Comparison of ENCODE assay signal across 16 cellular contexts in the genomic region with DNA sequence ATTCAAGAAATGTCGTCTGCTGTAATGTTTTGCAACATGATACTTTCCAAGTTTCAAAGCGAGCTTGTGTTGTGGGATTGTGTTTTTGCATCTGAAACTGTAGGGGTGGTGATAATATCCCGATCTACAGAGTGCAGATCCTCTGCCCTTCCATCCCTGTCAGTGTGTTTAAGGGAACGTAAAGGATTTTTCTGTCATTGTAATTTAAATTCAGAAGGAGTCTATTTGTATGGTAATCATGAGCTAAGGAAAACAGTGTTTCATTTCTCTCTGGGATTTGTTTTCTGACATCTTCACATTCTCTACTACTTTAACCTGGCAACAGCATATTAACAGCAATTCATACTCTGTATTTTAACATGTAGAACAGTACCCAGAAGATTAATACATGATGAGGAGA.
A peak's percentile ranks its signal among the peaks of the same experiment; 100 is the strongest.
DNase-seq lines count a peak whose midpoint lies in the region; ATAC-seq and TF ChIP-seq lines count a peak whose summit lies in the region.
"Had no signal": no experiment of that assay in that cellular context is flagged by ENCODE, and none has a peak within 500 bp of the region (broad histone marks: within the 10 kb centered on the region; RNA-seq: fewer than 3 reads in every experiment).

No MANE protein-coding gene starts in this region.

- no peak for TF ChIP-seq CTCF in brain (conservative IDR thresholded peaks at IDR 0.05)

- H3K4me1 ChIP-seq in HUES6 (ENCODE audit: control insufficient read depth, insufficient read depth, low read length): peaks cover 39% of the 10 kb centered on the region
- peaks cover 35% of the 10 kb centered on the region for H3K4me1 ChIP-seq in iPS-20b (ENCODE audit: insufficient read depth, low read length)
- H3K4me1 ChIP-seq: A549, BE2C had no signal

- no peak for DNase-seq in globus pallidus (ENCODE audit: low spot score)
- no peak for DNase-seq in HUDEP-2 (lab: John Stamatoyannopoulos, UW; ENCODE audit: unreplicated experiment in 76 of 76)
- DNase-seq in stimulated activated naive CD4-positive, alpha-beta T cell (lab: John Stamatoyannopoulos, UW): no peak
- DNase-seq: BE2C; CD4-positive, alpha-beta memory T cell; DMS79; GOT3 had no signal

- H3K9me3 ChIP-seq in HUES6 (ENCODE audit: control insufficient read depth, insufficient read depth, low read depth, low read length) (no peaks in the 10 kb centered on the region), iPS-20b (ENCODE audit: insufficient read depth, low read depth, low read length) (no peaks in the 10 kb centered on the region)
- H3K9me3 ChIP-seq: A549, BE2C had no signal

- H3K36me3 ChIP-seq in HUES6 (ENCODE audit: control insufficient read depth, insufficient read depth, low read length) (no peaks in the 10 kb centered on the region), iPS-20b (ENCODE audit: insufficient read depth, low read depth, low read length) (no peaks in the 10 kb centered on the region)
- H3K36me3 ChIP-seq: BE2C had no signal

- H3K9ac ChIP-seq in HUES6 (ENCODE audit: low read length) (no peak overlapping the region), iPS-20b (ENCODE audit: low read depth, low read length) (no peak overlapping the region)

- ATAC-seq in HG03571 (IDR thresholded peaks at IDR 0.05; ENCODE audit: unreplicated experiment): no peak
- ATAC-seq: A549, GM12878, HCT116, K562 had no signal

- no peaks in the 10 kb centered on the region for H3K9me3 Mint-ChIP-seq in brain

- H3K27ac Mint-ChIP-seq in brain: peak overlapping the region in 3 of 5 experiments; percentile 28 to 82 (median 33)
- H3K27ac Mint-ChIP-seq: CD4-positive, alpha-beta memory T cell had no signal

- peak overlapping the region in 4 of 5 experiments; percentile 10 to 53 (median 23) for H3K4me3 Mint-ChIP-seq in brain
- H3K4me3 Mint-ChIP-seq: CD4-positive, alpha-beta memory T cell had no signal

- 0 out of 2 replicates have a peak overlapping the region, but pooled peaks have one; percentile 12 for H3K4me3 ChIP-seq in HUES6 (ENCODE audit: low read depth, low read length)
- peak overlapping the region; percentile 32 for H3K4me3 ChIP-seq in iPS-20b (ENCODE audit: low read length)
- H3K4me3 ChIP-seq: A549, GM12878, K562 had no signal

- no peaks in the 10 kb centered on the region for H3K36me3 Mint-ChIP-seq in brain
- H3K36me3 Mint-ChIP-seq: CD4-positive, alpha-beta memory T cell had no signal

- no peaks in the 10 kb centered on the region for H3K27me3 Mint-ChIP-seq in brain

- H3K27ac ChIP-seq in HUES6 (ENCODE audit: low read depth, low read length) (no peak overlapping the region), iPS-20b (ENCODE audit: low read length) (no peak overlapping the region)
- H3K27ac ChIP-seq: A549, C4-2B had no signal

- H3K27me3 ChIP-seq in HUES6 (ENCODE audit: control insufficient read depth, insufficient read depth, low read length): peaks cover 11% of the 10 kb centered on the region
- no peaks in the 10 kb centered on the region for H3K27me3 ChIP-seq in iPS-20b (ENCODE audit: insufficient read depth, low read length)
- H3K27me3 ChIP-seq: BE2C had no signal

- peaks cover 46% of the 10 kb centered on the region for H3K4me1 Mint-ChIP-seq in brain
- H3K4me1 Mint-ChIP-seq: CD4-positive, alpha-beta memory T cell had no signal
